15 cellular contexts compared by ENCODE assay signal in the genomic region with DNA sequence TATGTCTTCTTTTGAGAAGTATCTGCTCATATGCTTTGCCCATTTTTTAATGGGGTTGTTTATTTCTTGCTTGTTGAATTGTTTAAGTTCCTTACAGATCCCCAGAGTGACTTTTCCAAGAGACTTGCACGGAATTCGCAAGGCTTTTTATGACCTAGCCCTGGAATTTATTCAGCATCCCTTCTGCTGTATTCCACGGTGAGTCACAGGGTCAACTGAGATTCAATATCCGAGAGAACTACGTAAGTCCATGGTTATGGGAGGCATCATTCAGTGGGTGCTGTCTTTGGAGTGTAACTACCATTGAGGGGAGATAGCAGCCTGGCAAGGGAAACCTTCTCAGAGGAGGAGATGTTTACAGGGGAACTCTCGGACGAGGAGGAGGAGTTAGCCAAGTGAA. TPM values are rescaled to one million over a fixed set of nuclear protein-coding genes. Genes with fewer than 3 reads are reported as not detected.
A peak's percentile ranks its signal among the peaks of the same experiment; 100 is the strongest.
DNase-seq lines count a peak whose midpoint lies in the region; ATAC-seq, FAIRE-seq and TF ChIP-seq lines count a peak whose summit lies in the region.
"Had no signal": no experiment of that assay in that cellular context is flagged by ENCODE, and none has a peak within 500 bp of the region (broad histone marks: within the 10 kb centered on the region; RNA-seq: fewer than 3 reads in every experiment).

No MANE protein-coding gene starts in this region.

- H3K4me3 ChIP-seq in trophoblast cell (ENCODE audit: low read depth, low read length) (no peak overlapping the region), heart left ventricle (no peak overlapping the region)

- no peak for TF ChIP-seq POLR2A in heart left ventricle (IDR thresholded peaks at IDR 0.05)

- FAIRE-seq in RCC 7860 (lab: Jason Lieb, UNC) = peak; percentile 81
- FAIRE-seq: frontal cortex, small intestine had no signal

- H3K9me3 ChIP-seq in trophoblast cell (ENCODE audit: insufficient read depth, low read depth, low read length) = no peaks in the 10 kb centered on the region
- no peaks in the 10 kb centered on the region for H3K9me3 ChIP-seq in heart left ventricle

- H3K18ac ChIP-seq in trophoblast cell (ENCODE audit: low read length) = no peak overlapping the region

- no peak overlapping the region for H2BK12ac ChIP-seq in trophoblast cell (ENCODE audit: low read length)

- H3K9me3 Mint-ChIP-seq in activated T-cell treated with anti-CD3 and anti-CD28 coated beads, Interleukin-2, amount 50 U/mL, for 72 hours = no peaks in the 10 kb centered on the region
- H3K9me3 Mint-ChIP-seq: memory B cell had no signal

- ATAC-seq in activated T-cell treated with anti-CD3 and anti-CD28 coated beads, Interleukin-2, amount 50 U/mL, for 72 hours (replicated peaks in 1 of 2) = no peak
- ATAC-seq in heart left ventricle = no peak
- ATAC-seq: activated CD8-positive, alpha-beta T cell treated with anti-CD3 and anti-CD28 coated beads, Interleukin-2, amount 10 ng/mL, durations not matched to agents 7 days and 5 days had no signal

- H3K27me3 Mint-ChIP-seq in activated T-cell treated with anti-CD3 and anti-CD28 coated beads, Interleukin-2, amount 50 U/mL, for 72 hours (ENCODE audit: low read depth) = no peaks in the 10 kb centered on the region
- H3K27me3 Mint-ChIP-seq: memory B cell had no signal

- no peak overlapping the region for H3K14ac ChIP-seq in trophoblast cell (ENCODE audit: low read length)

- H3K36me3 Mint-ChIP-seq in activated T-cell treated with anti-CD3 and anti-CD28 coated beads, Interleukin-2, amount 50 U/mL, for 72 hours (ENCODE audit: insufficient read depth in 2 of 2) = no peaks in the 10 kb centered on the region

- intact Hi-C loops in heart left ventricle (cut with DNase I) = no loop called here

- no peak overlapping the region for H2BK120ac ChIP-seq in trophoblast cell (ENCODE audit: insufficient read depth, low read length, poor library complexity)

- H4K91ac ChIP-seq in trophoblast cell (ENCODE audit: low read depth, low read length) = no peak overlapping the region

- no peak overlapping the region for H2BK5ac ChIP-seq in trophoblast cell (ENCODE audit: low read depth, low read length, poor library complexity)

- H4K8ac ChIP-seq in trophoblast cell (ENCODE audit: low read depth, low read length) = no peak overlapping the region

- peaks cover 12% of the 10 kb centered on the region for H3K79me1 ChIP-seq in trophoblast cell (ENCODE audit: low read length)

- WGBS in trophoblast cell (ENCODE audit: extremely low coverage, insufficient coverage, insufficient read length) = no CpG with 5 or more reads among the region's 7 CpGs
- 85 to 96% (median 94%) methylated on average over 7 of the region's 7 CpGs for WGBS in heart left ventricle, 4 donors

- TF ChIP-seq CTCF in heart left ventricle (IDR thresholded peaks at IDR 0.05) = no peak

- peaks cover 21% of the 10 kb centered on the region in 2 experiments for H3K4me1 ChIP-seq in trophoblast cell (ENCODE audit: control insufficient read depth in 1 of 2, insufficient read depth in 2 of 2, low read length in 2 of 2)
- peaks cover 0 to 8% (median 0%) of the 10 kb centered on the region in 12 donors for H3K4me1 ChIP-seq in heart left ventricle

- H3K36me3 ChIP-seq in trophoblast cell (ENCODE audit: control insufficient read depth in 1 of 2, insufficient read depth in 2 of 2, low read length in 2 of 2) (no peaks in the 10 kb centered on the region), heart left ventricle (no peaks in the 10 kb centered on the region)

- H2AFZ ChIP-seq in trophoblast cell (ENCODE audit: insufficient read depth, low read length, poor library complexity) = no peak overlapping the region

- H4K12ac ChIP-seq in trophoblast cell (ENCODE audit: low read depth, low read length) = no peak overlapping the region

- no peak overlapping the region for H3K4me2 ChIP-seq in trophoblast cell (ENCODE audit: low read length)

- H3K27ac ChIP-seq in epithelial cell of prostate = peak overlapping the region; percentile 99
- no peak overlapping the region for H3K27ac ChIP-seq in trophoblast cell (ENCODE audit: low read depth, low read length)
- no peak overlapping the region for H3K27ac ChIP-seq in heart left ventricle

- H3K4me3 Mint-ChIP-seq in activated T-cell treated with anti-CD3 and anti-CD28 coated beads, Interleukin-2, amount 50 U/mL, for 72 hours = no peak overlapping the region
- H3K4me3 Mint-ChIP-seq: activated CD8-positive, alpha-beta T cell treated with anti-CD3 and anti-CD28 coated beads, Interleukin-2, amount 10 ng/mL, durations not matched to agents 7 days and 5 days; memory B cell had no signal

- DNase-seq in EL (peak; percentile 100), RCC 7860 (ENCODE audit: low spot score) (peak; percentile 91), epithelial cell of prostate (ENCODE audit: low read depth, low spot score) (peak; percentile 73), trophoblast cell (peak; percentile 68 to 90), heart left ventricle (no peak), DMS 273 (lab: John Stamatoyannopoulos, UW; ENCODE audit: unreplicated experiment) (no peak)
- DNase-seq in activated T-cell treated with anti-CD3 and anti-CD28 coated beads, Interleukin-2, amount 50 U/mL, for 72 hours = no peak
- DNase-seq in activated CD8-positive, alpha-beta memory T cell treated with anti-CD3 and anti-CD28 coated beads for 24 hours = no peak
- DNase-seq: activated CD8-positive, alpha-beta T cell treated with anti-CD3 and anti-CD28 coated beads, Interleukin-2, amount 10 ng/mL, durations not matched to agents 7 days and 5 days; anterior cingulate cortex; DND-41; NCI-H1092; small intestine had no signal

- H3K27me3 ChIP-seq in trophoblast cell (ENCODE audit: insufficient read depth, low read length) (no peaks in the 10 kb centered on the region), heart left ventricle (no peaks in the 10 kb centered on the region)

- H3K23ac ChIP-seq in trophoblast cell (ENCODE audit: low read length) = no peak overlapping the region

- no peak overlapping the region for H3K4ac ChIP-seq in trophoblast cell (ENCODE audit: low read depth, low read length)

- no peaks in the 10 kb centered on the region for H3K79me2 ChIP-seq in trophoblast cell (ENCODE audit: control insufficient read depth, insufficient read depth, low read length, poor library complexity)

- no peak overlapping the region for H2AK5ac ChIP-seq in trophoblast cell (ENCODE audit: low read length)

- no peak overlapping the region for H3K27ac Mint-ChIP-seq in activated T-cell treated with anti-CD3 and anti-CD28 coated beads, Interleukin-2, amount 50 U/mL, for 72 hours
- H3K27ac Mint-ChIP-seq: activated CD8-positive, alpha-beta T cell treated with anti-CD3 and anti-CD28 coated beads, Interleukin-2, amount 10 ng/mL, durations not matched to agents 7 days and 5 days; memory B cell had no signal

- H3K4me1 Mint-ChIP-seq in activated T-cell treated with anti-CD3 and anti-CD28 coated beads, Interleukin-2, amount 50 U/mL, for 72 hours (ENCODE audit: low read depth) = no peaks in the 10 kb centered on the region
- H3K4me1 Mint-ChIP-seq: memory B cell had no signal

- H3K9ac ChIP-seq in trophoblast cell (ENCODE audit: low read length) = no peak overlapping the region

RNA-seq across cellular contexts. Expression of a gene that starts 20.9 kb away (rescaled TPM):
- polyA plus RNA-seq in trophoblast cell (2013) = 44.7 and 55.0 TPM in 2 replicates
- under 1 TPM; 0.32 to 0.60 TPM for total RNA-seq in activated T-cell treated with anti-CD3 and anti-CD28 coated beads, Interleukin-2, amount 50 U/mL, for 72 hours
- total RNA-seq in heart left ventricle = 1 to 10 TPM in 6 of 9 donors, under 1 TPM in 3; 0.27 to 5.3 (median 1.3) TPM
- under 1 TPM; 0.40 to 0.61 TPM for polyA plus RNA-seq in heart left ventricle
- total RNA-seq: activated CD8-positive, alpha-beta T cell treated with anti-CD3 and anti-CD28 coated beads, Interleukin-2, amount 10 ng/mL, durations not matched to agents 7 days and 5 days had no signal

RNA-seq across cellular contexts. Expression of a gene that starts 57.3 kb away (rescaled TPM):
- 40.9 and 41.6 TPM in 2 replicates for polyA plus RNA-seq in trophoblast cell (2013)
- total RNA-seq in activated T-cell treated with anti-CD3 and anti-CD28 coated beads, Interleukin-2, amount 50 U/mL, for 72 hours = 10 to 100 TPM; 58.2 to 67.8 TPM
- total RNA-seq in heart left ventricle = 10 to 100 TPM; 23.9 to 38.2 (median 27.1) TPM
- 10 to 100 TPM; 13.7 to 34.0 TPM for polyA plus RNA-seq in heart left ventricle

Comparison
In these comparisons a context has a peak if more than half of its experiments do, and no peak if none do; other contexts are left out.
1. DNase-seq: peak in EL (single experiment), RCC 7860 (single experiment), epithelial cell of prostate (single experiment) and trophoblast cell (2 of 2); none in activated T-cell treated with anti-CD3 and anti-CD28 coated beads, Interleukin-2, amount 50 U/mL, for 72 hours (0 of 2), activated CD8-positive, alpha-beta memory T cell treated with anti-CD3 and anti-CD28 coated beads for 24 hours (single experiment), heart left ventricle (0 of 5) and DMS 273 (single experiment).